28 cellular contexts compared by ENCODE assay signal in the genomic region with DNA sequence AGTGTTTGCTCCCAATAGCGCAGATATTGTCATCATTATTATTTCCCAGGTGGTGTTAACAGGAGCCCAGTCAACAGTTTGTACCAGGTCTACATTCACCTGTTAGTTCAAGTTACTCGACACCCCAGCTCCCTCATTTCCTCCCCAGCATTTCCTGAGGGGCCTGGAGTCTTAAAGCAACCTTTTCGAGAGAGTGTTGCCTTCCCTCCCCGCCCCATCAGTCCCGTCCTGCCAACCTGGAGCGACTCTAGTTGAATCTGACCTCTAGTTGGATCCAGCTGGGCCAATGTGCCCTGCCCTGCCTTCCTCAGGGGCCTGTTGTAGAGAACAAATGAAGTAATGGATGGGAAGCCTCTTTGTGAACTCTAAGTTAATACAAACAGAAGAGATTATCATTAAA. TPM values are rescaled to one million over a fixed set of nuclear protein-coding genes. Genes with fewer than 3 reads are reported as not detected.
DNase-seq lines count a peak whose midpoint lies in the region; ATAC-seq and TF ChIP-seq lines count a peak whose summit lies in the region.
"Had no signal": no experiment of that assay in that cellular context is flagged by ENCODE, and none has a peak within 500 bp of the region (broad histone marks: within the 10 kb centered on the region; RNA-seq: fewer than 3 reads in every experiment).

No MANE protein-coding gene starts in this region.

- no peak overlapping the region for H3K27ac ChIP-seq in CD4-positive, alpha-beta T cell (ENCODE audit: low read depth, low read length)
- peak overlapping the region; percentile 75; the same call in 1 of the 2 replicates for H3K27ac ChIP-seq in GM23338 (ENCODE audit: low read depth)
- peak overlapping the region; percentile 71 for H3K27ac ChIP-seq in mesendoderm (ENCODE audit: low read depth, low read length)
- H3K27ac ChIP-seq: adrenal gland, body of pancreas, psoas muscle, thoracic aorta had no signal

- no peak overlapping the region for H3K23ac ChIP-seq in mesendoderm (ENCODE audit: low read length)

- no peak overlapping the region for H2AFZ ChIP-seq in GM23338

- H2BK15ac ChIP-seq in mesendoderm (replicated peaks; ENCODE audit: low read depth): no peak overlapping the region

- no peak overlapping the region for H4K8ac ChIP-seq in mesendoderm (ENCODE audit: low read depth, low read length)

- intact Hi-C loops in CD4-positive, alpha-beta T cell (cut with DNase I, micrococcal nuclease): no loop called here

- H3K4me2 ChIP-seq in GM23338: peak overlapping the region; percentile 62; the same call in 1 of the 2 replicates
- H3K4me2 ChIP-seq in mesendoderm (ENCODE audit: low read length): no peak overlapping the region

- no peaks in the 10 kb centered on the region for H3K9me3 Mint-ChIP-seq in CD4-positive, alpha-beta T cell
- no peaks in the 10 kb centered on the region for H3K9me3 Mint-ChIP-seq in GM23338
- H3K9me3 Mint-ChIP-seq: activated CD4-positive, alpha-beta T cell treated with anti-CD3 and anti-CD28 coated beads, Interleukin-2, amount 10 ng/mL, durations not matched to agents 7 days and 5 days; activated T-cell treated with anti-CD3 and anti-CD28 coated beads, Interleukin-2, amount 50 U/mL, for 72 hours; stimulated activated naive CD8-positive, alpha-beta T cell treated with anti-CD3 and anti-CD28 coated beads, Interleukin-15, Interleukin-2, amounts not matched to agents 100 ng/mL and 50 ng/mL, for 24 hours had no signal

- no peak overlapping the region for H3K4me3 ChIP-seq in GM23338
- no peak overlapping the region for H3K4me3 ChIP-seq in mesendoderm (ENCODE audit: low read length)
- H3K4me3 ChIP-seq: adrenal gland, body of pancreas, lung, psoas muscle, thoracic aorta had no signal

- TF ChIP-seq CTCF in CD4-positive, alpha-beta T cell (IDR thresholded peaks at IDR 0.05): no peak
- TF ChIP-seq CTCF in GM23338 (conservative IDR thresholded peaks at IDR 0.05; ENCODE audit: low read depth in 2 of 2) (no peak), omental fat pad (IDR thresholded peaks at IDR 0.05) (no peak)

- no peaks in the 10 kb centered on the region for H3K79me2 ChIP-seq in GM23338 (replicated peaks; ENCODE audit: insufficient read depth)
- no peaks in the 10 kb centered on the region for H3K79me2 ChIP-seq in mesendoderm (ENCODE audit: control insufficient read depth, insufficient read depth, low read length)

- H3K4ac ChIP-seq in mesendoderm (ENCODE audit: low read depth, low read length): no peak overlapping the region

- POLR2A ChIA-PET in CD4-positive, alpha-beta T cell (lab: Charles Lee): no interaction called here

- no peaks in the 10 kb centered on the region for H3K9me2 ChIP-seq in GM23338 (ENCODE audit: insufficient read depth)

- H3K27me3 Mint-ChIP-seq in CD4-positive, alpha-beta T cell: no peaks in the 10 kb centered on the region
- peaks cover 6% of the 10 kb centered on the region for H3K27me3 Mint-ChIP-seq in GM23338 (ENCODE audit: insufficient read depth, low read depth, poor library complexity)
- H3K27me3 Mint-ChIP-seq: activated CD4-positive, alpha-beta T cell treated with anti-CD3 and anti-CD28 coated beads, Interleukin-2, amount 10 ng/mL, durations not matched to agents 7 days and 5 days; activated CD8-positive, alpha-beta memory T cell treated with anti-CD3 and anti-CD28 coated beads, Interleukin-2, amount 10 ng/mL, durations not matched to agents 7 days and 5 days; stimulated activated naive CD8-positive, alpha-beta T cell treated with anti-CD3 and anti-CD28 coated beads, Interleukin-15, Interleukin-2, amounts not matched to agents 100 ng/mL and 50 ng/mL, for 24 hours had no signal

- H3K9me3 ChIP-seq in CD4-positive, alpha-beta T cell (ENCODE audit: control insufficient read depth, low read length): no peaks in the 10 kb centered on the region
- H3K9me3 ChIP-seq: adrenal gland, body of pancreas, psoas muscle, thoracic aorta had no signal

- no peak overlapping the region for H3K9ac ChIP-seq in mesendoderm (ENCODE audit: low read length)

- no peaks in the 10 kb centered on the region for H3K79me1 ChIP-seq in mesendoderm (ENCODE audit: low read length)

- ATAC-seq in CD4-positive, alpha-beta T cell (ENCODE audit: poor library complexity): no peak
- ATAC-seq in GM23338: peak; percentile 42
- ATAC-seq in GM18868 (IDR thresholded peaks at IDR 0.05; ENCODE audit: unreplicated experiment): no peak
- no peak for ATAC-seq in omental fat pad (ENCODE audit: low FRiP score)
- ATAC-seq: activated CD8-positive, alpha-beta memory T cell treated with anti-CD3 and anti-CD28 coated beads, Interleukin-2, amount 10 ng/mL, durations not matched to agents 7 days and 5 days; activated T-cell treated with anti-CD3 and anti-CD28 coated beads, Interleukin-2, amount 50 U/mL, for 72 hours; body of pancreas; Panc1 had no signal

- H4K20me1 ChIP-seq in GM23338 (replicated peaks; ENCODE audit: insufficient read depth): no peaks in the 10 kb centered on the region

- H2BK5ac ChIP-seq in mesendoderm (ENCODE audit: low read length): no peak overlapping the region

- no peak overlapping the region for H2AK5ac ChIP-seq in mesendoderm (ENCODE audit: low read length)

- H3F3A ChIP-seq in GM23338 (replicated peaks; ENCODE audit: low read depth): peaks cover 16% of the 10 kb centered on the region

- peaks cover 18% of the 10 kb centered on the region for H3K36me3 ChIP-seq in GM23338 (ENCODE audit: insufficient read depth)
- peaks cover 17% of the 10 kb centered on the region for H3K36me3 ChIP-seq in mesendoderm (ENCODE audit: control insufficient read depth, insufficient read depth, low read length)

- H3K4me1 ChIP-seq in GM23338 (ENCODE audit: insufficient read depth) (peaks cover 19% of the 10 kb centered on the region), mesendoderm (ENCODE audit: control insufficient read depth, low read depth, low read length) (no peaks in the 10 kb centered on the region)
- H3K4me1 ChIP-seq: adrenal gland, body of pancreas had no signal

- CTCF ChIA-PET in CD4-positive, alpha-beta T cell (lab: Charles Lee): no interaction called here

- peaks cover 37% of the 10 kb centered on the region for H3K36me3 Mint-ChIP-seq in CD4-positive, alpha-beta T cell (ENCODE audit: low read depth)
- peaks cover 44% of the 10 kb centered on the region for H3K36me3 Mint-ChIP-seq in GM23338 (ENCODE audit: low read depth)

- no peak overlapping the region for H4K5ac ChIP-seq in mesendoderm (ENCODE audit: low read length)

- peak overlapping the region; percentile 20 for H3K27ac Mint-ChIP-seq in CD4-positive, alpha-beta T cell
- H3K27ac Mint-ChIP-seq in GM23338: 0 out of 2 replicates have a peak overlapping the region, but pooled peaks have one; percentile 78
- H3K27ac Mint-ChIP-seq: activated CD4-positive, alpha-beta T cell treated with anti-CD3 and anti-CD28 coated beads, Interleukin-2, amount 10 ng/mL, durations not matched to agents 7 days and 5 days; activated CD8-positive, alpha-beta memory T cell treated with anti-CD3 and anti-CD28 coated beads, Interleukin-2, amount 10 ng/mL, durations not matched to agents 7 days and 5 days; activated T-cell treated with anti-CD3 and anti-CD28 coated beads, Interleukin-2, amount 50 U/mL, for 72 hours; stimulated activated naive CD8-positive, alpha-beta T cell treated with anti-CD3 and anti-CD28 coated beads, Interleukin-15, Interleukin-2, amounts not matched to agents 100 ng/mL and 50 ng/mL, for 24 hours had no signal

- H2BK120ac ChIP-seq in mesendoderm (ENCODE audit: low read depth, low read length): no peak overlapping the region

- no peak overlapping the region for H3K18ac ChIP-seq in mesendoderm (ENCODE audit: low read length)

- no peak overlapping the region for H3K4me3 Mint-ChIP-seq in CD4-positive, alpha-beta T cell
- H3K4me3 Mint-ChIP-seq in GM23338: no peak overlapping the region
- H3K4me3 Mint-ChIP-seq: activated CD4-positive, alpha-beta T cell treated with anti-CD3 and anti-CD28 coated beads, Interleukin-2, amount 10 ng/mL, durations not matched to agents 7 days and 5 days; activated CD8-positive, alpha-beta memory T cell treated with anti-CD3 and anti-CD28 coated beads, Interleukin-2, amount 10 ng/mL, durations not matched to agents 7 days and 5 days; activated T-cell treated with anti-CD3 and anti-CD28 coated beads, Interleukin-2, amount 50 U/mL, for 72 hours; stimulated activated naive CD8-positive, alpha-beta T cell treated with anti-CD3 and anti-CD28 coated beads, Interleukin-15, Interleukin-2, amounts not matched to agents 100 ng/mL and 50 ng/mL, for 24 hours had no signal

- DNase-seq in CD4-positive, alpha-beta T cell: no peak
- DNase-seq in GM23338 (ENCODE audit: low spot score): peak; percentile 39
- peak; percentile 73 for DNase-seq in NCI-H748 treated with DMSO at 0.1 percent for 48 hours (lab: John Stamatoyannopoulos, UW)
- DNase-seq in mesendoderm: no peak
- DNase-seq in NAMALWA (ENCODE audit: low spot score): no peak
- no peak for DNase-seq in omental fat pad (ENCODE audit: low spot score)
- DNase-seq: activated CD4-positive, alpha-beta T cell treated with anti-CD3 and anti-CD28 coated beads, Interleukin-2, amount 10 ng/mL, durations not matched to agents 7 days and 5 days; activated CD8-positive, alpha-beta memory T cell treated with anti-CD3 and anti-CD28 coated beads, Interleukin-2, amount 10 ng/mL, durations not matched to agents 7 days and 5 days; activated naive CD4-positive, alpha-beta T cell treated with Interleukin-2 at 50 U/mL for 16 hours; activated T-cell treated with anti-CD3 and anti-CD28 coated beads, Interleukin-2, amount 50 U/mL, for 72 hours; adrenal gland; body of pancreas; C1 segment of cervical spinal cord; Karpas-422; NCI-H510A treated with DMSO at 0.1 percent for 48 hours; NK-92 treated with Interleukin-12 subunit alpha and Interleukin-12 subunit beta, amount 100 ng/mL, for 24 hours; psoas muscle; SIG-M5; SW 1271 had no signal

- WGBS in mesendoderm (ENCODE audit: extremely low coverage, insufficient coverage, low lambda C conversion rate): no CpG with 5 or more reads among the region's 6 CpGs

- no peak overlapping the region for H3K56ac ChIP-seq in mesendoderm (ENCODE audit: low read length)

- no peaks in the 10 kb centered on the region for H3K27me3 ChIP-seq in CD4-positive, alpha-beta T cell (ENCODE audit: control insufficient read depth, insufficient read depth, low read length)
- H3K27me3 ChIP-seq in GM23338 (ENCODE audit: insufficient read depth): no peaks in the 10 kb centered on the region
- H3K27me3 ChIP-seq in mesendoderm (ENCODE audit: insufficient read depth, low read length, poor library complexity): no peaks in the 10 kb centered on the region
- H3K27me3 ChIP-seq: adrenal gland, body of pancreas had no signal

- no peaks in the 10 kb centered on the region for H3K4me1 Mint-ChIP-seq in CD4-positive, alpha-beta T cell (ENCODE audit: low read depth)
- H3K4me1 Mint-ChIP-seq in GM23338: peaks cover 23% of the 10 kb centered on the region
- H3K4me1 Mint-ChIP-seq: activated CD4-positive, alpha-beta T cell treated with anti-CD3 and anti-CD28 coated beads, Interleukin-2, amount 10 ng/mL, durations not matched to agents 7 days and 5 days; activated CD8-positive, alpha-beta memory T cell treated with anti-CD3 and anti-CD28 coated beads, Interleukin-2, amount 10 ng/mL, durations not matched to agents 7 days and 5 days had no signal

RNA-seq across cellular contexts. Expression of a gene that starts 16.4 kb away (rescaled TPM):
- total RNA-seq in CD4-positive, alpha-beta T cell: not detected
- not detected in 2 replicates for total RNA-seq in GM23338 (2014; rRNA removed; shearing (Covaris generic))
- 0.40 TPM in 1 of 2 replicates, not detected in the other for polyA plus RNA-seq in GM23338 (2016; fragmentation: Nextera tagmentation; extraction: Ambion mirVana)
- polyA plus RNA-seq in mesendoderm (2013, experiment 1 of 2): not detected
- not detected for polyA plus RNA-seq in mesendoderm (2013, experiment 2 of 2)
- not detected for total RNA-seq in omental fat pad
- total RNA-seq: activated CD4-positive, alpha-beta T cell treated with anti-CD3 and anti-CD28 coated beads, Interleukin-2, amount 10 ng/mL, durations not matched to agents 7 days and 5 days; activated CD8-positive, alpha-beta memory T cell treated with anti-CD3 and anti-CD28 coated beads, Interleukin-2, amount 10 ng/mL, durations not matched to agents 7 days and 5 days; activated T-cell treated with anti-CD3 and anti-CD28 coated beads, Interleukin-2, amount 50 U/mL, for 72 hours; adrenal gland; body of pancreas; cerebellum; Daoy; HT1080; kidney epithelial cell; lung; psoas muscle; thoracic aorta had no signal
- polyA plus RNA-seq: lung, psoas muscle had no signal

RNA-seq across cellular contexts. Expression of a gene that starts 44.3 kb away (rescaled TPM):
- 1 to 10 TPM; 3.5 to 4.2 TPM for total RNA-seq in CD4-positive, alpha-beta T cell
- total RNA-seq in GM23338 (2014; rRNA removed; shearing (Covaris generic)): 28.4 and 31.7 TPM in 2 replicates
- polyA plus RNA-seq in GM23338 (2016; fragmentation: Nextera tagmentation; extraction: Ambion mirVana): 44.2 and 48.1 TPM in 2 replicates
- 53.9 TPM for polyA plus RNA-seq in mesendoderm (2013, experiment 1 of 2)
- polyA plus RNA-seq in mesendoderm (2013, experiment 2 of 2): 53.4 TPM
- total RNA-seq in omental fat pad: 10 to 100 TPM; 25.8 to 37.8 (median 31.9) TPM

Comparison
In these comparisons a context has a peak if more than half of its experiments do, and no peak if none do; other contexts are left out.
1. DNase-seq: peak in GM23338 (single experiment) and NCI-H748 treated with DMSO at 0.1 percent for 48 hours (single experiment); none in CD4-positive, alpha-beta T cell (0 of 10), mesendoderm (single experiment), NAMALWA (single experiment) and omental fat pad (single experiment).